Comparison of ENCODE assay signal across 18 cellular contexts in the genomic region with DNA sequence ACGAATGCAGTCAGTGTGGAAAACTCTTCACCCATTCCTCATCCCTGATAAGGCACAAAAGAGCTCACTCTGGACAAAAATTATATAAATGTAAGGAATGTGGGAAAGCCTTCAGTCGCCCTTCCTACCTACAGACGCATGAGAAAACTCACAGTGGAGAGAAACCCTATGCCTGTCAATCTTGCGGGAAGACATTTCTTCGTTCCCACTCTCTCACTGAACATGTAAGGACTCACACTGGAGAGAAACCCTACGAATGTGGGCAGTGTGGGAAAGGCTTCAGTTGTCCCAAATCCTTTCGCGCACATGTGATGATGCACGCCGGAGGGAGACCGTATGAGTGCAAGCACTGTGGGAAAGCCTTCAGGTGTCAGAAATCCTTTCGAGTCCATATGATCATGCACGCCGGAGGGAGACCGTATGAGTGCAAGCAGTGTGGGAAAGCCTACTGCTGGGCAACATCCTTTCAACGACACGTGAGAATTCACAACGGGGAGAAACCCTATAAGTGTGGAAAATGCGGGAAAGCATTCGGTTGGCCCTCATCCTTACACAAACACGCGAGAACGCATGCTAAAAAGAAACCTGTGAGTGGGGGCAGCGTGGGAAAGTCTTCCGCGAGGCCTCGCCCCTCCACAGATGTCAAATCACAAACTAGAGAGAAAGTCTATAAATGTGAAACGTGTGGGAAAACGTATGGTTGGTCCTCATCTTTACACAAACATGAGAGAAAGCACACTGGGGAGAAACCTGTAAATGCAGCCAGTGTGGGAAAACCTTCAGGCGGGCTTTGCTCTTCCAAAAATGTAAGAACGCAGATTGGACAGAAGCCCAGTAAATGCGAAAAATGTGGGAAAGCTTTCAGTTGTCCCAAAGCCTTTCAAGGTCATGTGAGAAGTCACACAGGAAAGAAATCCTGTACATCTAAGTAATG. TPM values are rescaled to one million over a fixed set of nuclear protein-coding genes. Genes with fewer than 3 reads are reported as not detected.
DNase-seq lines count a peak whose midpoint lies in the region; ATAC-seq, FAIRE-seq and TF ChIP-seq lines count a peak whose summit lies in the region.
"Had no signal": no experiment of that assay in that cellular context is flagged by ENCODE, and none has a peak within 500 bp of the region (broad histone marks: within the 10 kb centered on the region; RNA-seq: fewer than 3 reads in every experiment).

No MANE protein-coding gene starts in this region.

- BruUV-seq in GM12878 (replicated peaks; lab: Mats Ljungman, UMichigan), result no TSS peak

- H3K56ac ChIP-seq in H9 (ENCODE audit: insufficient read length, low read depth, low read length), result no peak overlapping the region

- H3K4me3 ChIP-seq in BLaER1 (peak overlapping the region; percentile 23; the same call in 1 of the 2 replicates), HUES48 (ENCODE audit: low read depth, low read length) (peak overlapping the region; percentile 13; the same call in 1 of the 2 replicates), GM12878 (no peak overlapping the region), liver (ENCODE audit: low read depth in 1 of 3, low read length in 3 of 3) (peak overlapping the region in 2 of 3 donors; percentile 8 to 20)
- H3K4me3 ChIP-seq: GM23338, HAP-1 had no signal

- H3K4me3 Mint-ChIP-seq in CD4-positive, alpha-beta T cell, result no peak overlapping the region
- no peak overlapping the region for H3K4me3 Mint-ChIP-seq in H9
- H3K4me3 Mint-ChIP-seq: CD4-positive, alpha-beta memory T cell; GM23338 had no signal

- no peak overlapping the region for H2BK20ac ChIP-seq in H9 (ENCODE audit: low read depth, low read length, poor library complexity, severe bottlenecking)

- no peak overlapping the region for H3K27ac ChIP-seq in BLaER1
- no peak overlapping the region for H3K27ac ChIP-seq in HUES48 (ENCODE audit: low read depth, low read length)
- H3K27ac ChIP-seq in GM12878 (ENCODE audit: control insufficient read depth, insufficient read depth), result no peak overlapping the region
- no peak overlapping the region for H3K27ac ChIP-seq in liver (ENCODE audit: low read depth in 1 of 2, low read length in 2 of 2)
- no peak overlapping the region for H3K27ac ChIP-seq in CD4-positive, alpha-beta T cell (ENCODE audit: low read depth, low read length)
- H3K27ac ChIP-seq in H9 (ENCODE audit: insufficient read length, low read depth, low read length), result no peak overlapping the region

- TF ChIP-seq EP300 in GM12878 (IDR thresholded peaks at IDR 0.05; ENCODE audit: borderline replicate concordance in 1 of 2, control insufficient read depth in 1 of 2, low read depth in 2 of 2, low read length in 2 of 2), result no peak

- H3K79me2 ChIP-seq in GM12878 (ENCODE audit: control insufficient read depth, insufficient read depth, low read length), result no peaks in the 10 kb centered on the region
- no peaks in the 10 kb centered on the region for H3K79me2 ChIP-seq in H9 (ENCODE audit: insufficient read depth, low read length)

- no peak overlapping the region for H3K4me2 ChIP-seq in BLaER1
- H3K4me2 ChIP-seq in GM12878 (ENCODE audit: control insufficient read depth, insufficient read depth), result no peak overlapping the region
- no peak overlapping the region for H3K4me2 ChIP-seq in H9 (ENCODE audit: insufficient read depth, insufficient read length, low read length)
- H3K4me2 ChIP-seq: GM23338 had no signal

- POLR2A ChIA-PET in GM12878 (lab: Charles Lee), result interaction anchor here (0.5 kb wide), 1 partner anchor 93 kb away, joined by 5 read pairs; no protein-coding TSS in a partner anchor
- POLR2A ChIA-PET in CD4-positive, alpha-beta T cell (lab: Charles Lee), result no interaction called here

- no peaks in the 10 kb centered on the region for H3K4me1 Mint-ChIP-seq in CD4-positive, alpha-beta T cell (ENCODE audit: low read depth)
- H3K4me1 Mint-ChIP-seq in H9, result no peaks in the 10 kb centered on the region
- H3K4me1 Mint-ChIP-seq: CD4-positive, alpha-beta memory T cell; GM23338 had no signal

- no peaks in the 10 kb centered on the region for H3K27me3 Mint-ChIP-seq in CD4-positive, alpha-beta T cell
- H3K27me3 Mint-ChIP-seq in H9 (ENCODE audit: low read depth), result no peaks in the 10 kb centered on the region; the same call in 1 of the 2 replicates
- H3K27me3 Mint-ChIP-seq: CD4-positive, alpha-beta memory T cell had no signal

- H3K4ac ChIP-seq in H9 (ENCODE audit: low read depth, low read length), result no peak overlapping the region

- H4K5ac ChIP-seq in H9 (ENCODE audit: insufficient read length, low read depth, low read length), result no peak overlapping the region

- H2BK120ac ChIP-seq in H9 (ENCODE audit: low read depth, low read length, poor library complexity, severe bottlenecking), result no peak overlapping the region

- H2BK15ac ChIP-seq in H9 (ENCODE audit: low read depth, low read length), result no peak overlapping the region

- H2AFZ ChIP-seq in GM12878 (ENCODE audit: control insufficient read depth, low read depth, low read length) (no peak overlapping the region), H9 (ENCODE audit: low read length) (no peak overlapping the region)
- H2AFZ ChIP-seq: GM23338 had no signal

- RAD21 ChIA-PET in GM12878 (lab: Charles Lee; ENCODE audit: unreplicated experiment), result no interaction called here

- no peak overlapping the region for H2BK12ac ChIP-seq in H9 (ENCODE audit: insufficient read length, low read depth, low read length)

- H3K23me2 ChIP-seq in H9 (ENCODE audit: insufficient read length, low read depth, low read length, poor library complexity, severe bottlenecking), result no peaks in the 10 kb centered on the region

- TF ChIP-seq CTCF in GM12878 (IDR thresholded peaks at IDR 0.05 in 2 of 3, conservative IDR thresholded peaks at IDR 0.05 in 1 of 3; ENCODE audit: control insufficient read depth in 2 of 3, extremely low read depth in 1 of 3, insufficient read depth in 1 of 3, low read depth in 3 of 3, low read length in 3 of 3) (no peak), liver (IDR thresholded peaks at IDR 0.05; ENCODE audit: low read depth, low read length, missing input control) (no peak), H9 (conservative IDR thresholded peaks at IDR 0.05) (no peak)
- TF ChIP-seq CTCF in CD4-positive, alpha-beta T cell (IDR thresholded peaks at IDR 0.05), result no peak

- no peak overlapping the region for H2BK5ac ChIP-seq in H9 (ENCODE audit: insufficient read length, low read length)

- no peaks in the 10 kb centered on the region for H4K20me1 ChIP-seq in BLaER1
- no peaks in the 10 kb centered on the region for H4K20me1 ChIP-seq in GM12878 (ENCODE audit: control insufficient read depth, insufficient read depth)
- H4K20me1 ChIP-seq in H9 (ENCODE audit: control insufficient read depth, insufficient read depth, insufficient read length), result no peaks in the 10 kb centered on the region

- SMC1A ChIA-PET in GM12878 (lab: Charles Lee; ENCODE audit: uncharacterized antibody, unreplicated experiment), result no interaction called here

- no peak overlapping the region for H3K14ac ChIP-seq in H9 (ENCODE audit: insufficient read depth, low read length)

- no peak overlapping the region for H3K18ac ChIP-seq in H9 (ENCODE audit: insufficient read length, low read depth, low read length)

- H3K9me3 ChIP-seq in BLaER1 (peaks cover 97% of the 10 kb centered on the region), HUES48 (ENCODE audit: control insufficient read depth, insufficient read depth, low read length) (peaks cover 48% of the 10 kb centered on the region), GM12878 (replicated peaks; ENCODE audit: control insufficient read depth, insufficient read depth, low read length) (peaks cover 8% of the 10 kb centered on the region; the same call in 2 of the 3 replicates), liver (ENCODE audit: control insufficient read depth in 4 of 4, low read length in 3 of 4) (peaks cover 8 to 27% (median 13%) of the 10 kb centered on the region in 4 donors), H9 (ENCODE audit: control insufficient read depth, low read depth, low read length) (peaks cover 33% of the 10 kb centered on the region)
- H3K9me3 ChIP-seq in CD4-positive, alpha-beta T cell (ENCODE audit: control insufficient read depth, low read length), result peaks cover 34% of the 10 kb centered on the region

- intact Hi-C loops in GM12878 (cut with micrococcal nuclease; ENCODE audit: unreplicated experiment), result no loop called here
- intact Hi-C loops in CD4-positive, alpha-beta T cell (cut with DNase I, micrococcal nuclease), result no loop called here
- intact Hi-C loops in sciatic nerve (cut with DNase I), result no loop called here

- H3K27ac Mint-ChIP-seq in CD4-positive, alpha-beta T cell, result no peak overlapping the region
- H3K27ac Mint-ChIP-seq in H9, result no peak overlapping the region
- H3K27ac Mint-ChIP-seq: CD4-positive, alpha-beta memory T cell; GM23338 had no signal

- no peak overlapping the region for H3K23ac ChIP-seq in H9 (ENCODE audit: insufficient read length, low read depth, low read length)

- H3K27me3 ChIP-seq in BLaER1, result no peaks in the 10 kb centered on the region
- H3K27me3 ChIP-seq in HUES48 (ENCODE audit: control insufficient read depth, insufficient read depth, low read length), result no peaks in the 10 kb centered on the region
- no peaks in the 10 kb centered on the region for H3K27me3 ChIP-seq in GM12878 (replicated peaks in 1 of 2; ENCODE audit: control insufficient read depth in 2 of 2, insufficient read depth in 2 of 2, low read length in 1 of 2)
- no peaks in the 10 kb centered on the region for H3K27me3 ChIP-seq in liver (ENCODE audit: control insufficient read depth in 4 of 4, insufficient read depth in 4 of 4, low read length in 3 of 4)
- H3K27me3 ChIP-seq in CD4-positive, alpha-beta T cell (ENCODE audit: control insufficient read depth, insufficient read depth, low read length), result no peaks in the 10 kb centered on the region
- no peaks in the 10 kb centered on the region for H3K27me3 ChIP-seq in H9 (ENCODE audit: insufficient read depth, low read length)

- DNase-seq in GM12878 (ENCODE audit: low read depth, low spot score) (no peak), EL (no peak), H9 (no peak), sciatic nerve (ENCODE audit: low spot score) (no peak)
- DNase-seq in CD4-positive, alpha-beta T cell, result no peak
- DNase-seq: 8988T; AML-193; C1 segment of cervical spinal cord; CD4-positive, alpha-beta memory T cell; DMS79; GDM1; Karpas-422 had no signal

- TF ChIP-seq RAD21 in GM12878 (IDR thresholded peaks at IDR 0.05; ENCODE audit: insufficient read depth, low read depth, low read length) (no peak), liver (IDR thresholded peaks at IDR 0.05) (no peak)

- FAIRE-seq in GM12878 (lab: Jason Lieb, UNC), result no peak
- FAIRE-seq: GM18507 had no signal

- WGBS in GM12878 (ENCODE audit: insufficient coverage, insufficient replicate concordance, low lambda C conversion rate, missing lambda C conversion rate), result 75% methylated on average over 32 of the region's 32 CpGs
- 87% methylated on average over 32 of the region's 32 CpGs for WGBS in liver
- no CpG with 5 or more reads among the region's 32 CpGs for WGBS in H9 (ENCODE audit: extremely low coverage, insufficient read length, low lambda C conversion rate)

- no peaks in the 10 kb centered on the region for H3K79me1 ChIP-seq in H9 (ENCODE audit: insufficient read depth, low read depth, low read length, poor library complexity, severe bottlenecking)

- H3K36me3 ChIP-seq in BLaER1, result no peaks in the 10 kb centered on the region
- no peaks in the 10 kb centered on the region for H3K36me3 ChIP-seq in HUES48 (ENCODE audit: control insufficient read depth, insufficient read depth, low read length)
- H3K36me3 ChIP-seq in GM12878 (ENCODE audit: control insufficient read depth in 2 of 2, insufficient read depth in 2 of 2, low read length in 1 of 2), result no peaks in the 10 kb centered on the region
- H3K36me3 ChIP-seq in liver (ENCODE audit: control insufficient read depth in 4 of 4, insufficient read depth in 3 of 4, low read depth in 1 of 4, low read length in 3 of 4), result no peaks in the 10 kb centered on the region
- H3K36me3 ChIP-seq: HAP-1 had no signal

- H2AK5ac ChIP-seq in H9 (ENCODE audit: insufficient read length, low read length), result no peak overlapping the region

- CTCF ChIA-PET in GM12878 (lab: Yijun Ruan, JAX), result no interaction called here
- CTCF ChIA-PET in CD4-positive, alpha-beta T cell (lab: Charles Lee), result no interaction called here

- peaks cover 10% of the 10 kb centered on the region; the same call in 1 of the 2 replicates for H3K4me1 ChIP-seq in BLaER1
- H3K4me1 ChIP-seq in HUES48 (ENCODE audit: control insufficient read depth, insufficient read depth, low read length), result no peaks in the 10 kb centered on the region
- no peaks in the 10 kb centered on the region for H3K4me1 ChIP-seq in GM12878 (ENCODE audit: control insufficient read depth, insufficient read depth, low read length)
- no peaks in the 10 kb centered on the region for H3K4me1 ChIP-seq in liver (ENCODE audit: control insufficient read depth in 4 of 4, insufficient read depth in 4 of 4, low read length in 3 of 4)
- H3K4me1 ChIP-seq in H9 (ENCODE audit: insufficient read depth, low read length), result no peaks in the 10 kb centered on the region
- H3K4me1 ChIP-seq: HAP-1 had no signal

- in situ Hi-C loops in GM12878 (cut with MboI), result no loop called here

- no peak overlapping the region for H4K91ac ChIP-seq in H9 (ENCODE audit: insufficient read length, low read depth, low read length)

- H3K9me3 Mint-ChIP-seq in CD4-positive, alpha-beta T cell, result no peaks in the 10 kb centered on the region
- H3K9me3 Mint-ChIP-seq in H9, result peaks cover 68 to 74% of the 10 kb centered on the region in 2 experiments

- TF ChIP-seq POLR2A in GM12878 (IDR thresholded peaks at IDR 0.05; ENCODE audit: low read depth, low read length), result no peak

- no peak overlapping the region for H4K8ac ChIP-seq in H9 (replicated peaks; ENCODE audit: insufficient read length, low read depth, low read length)

- no peak overlapping the region for H3K9ac ChIP-seq in BLaER1
- H3K9ac ChIP-seq in HUES48 (ENCODE audit: low read depth, low read length), result no peak overlapping the region
- no peak overlapping the region for H3K9ac ChIP-seq in GM12878 (ENCODE audit: control insufficient read depth, insufficient read depth, low read length)
- H3K9ac ChIP-seq in liver (ENCODE audit: low read depth in 1 of 2, low read length in 2 of 2), result no peak overlapping the region
- H3K9ac ChIP-seq in H9 (ENCODE audit: extremely low read depth, insufficient read length, low read length), result no peak overlapping the region

- no peaks in the 10 kb centered on the region for H3K36me3 Mint-ChIP-seq in CD4-positive, alpha-beta T cell (ENCODE audit: low read depth)
- peaks cover 10 to 18% (median 10%) of the 10 kb centered on the region in 3 experiments; a peak in 6 of 7 replicates for H3K36me3 Mint-ChIP-seq in H9 (ENCODE audit: insufficient read depth in 1 of 3, low read depth in 3 of 3)
- H3K36me3 Mint-ChIP-seq: CD4-positive, alpha-beta memory T cell had no signal

- no peak overlapping the region for H3T11ph ChIP-seq in H9 (ENCODE audit: low read length)

- ATAC-seq in GM12878 (no peak), sciatic nerve (no peak)
- no peak for ATAC-seq in CD4-positive, alpha-beta T cell (ENCODE audit: poor library complexity)
- ATAC-seq: GM23338 had no signal

RNA-seq across cellular contexts. Expression of gene ZNF556, which starts 10.5 kb away (rescaled TPM):
- total RNA-seq in GM12878 (2013; cell fraction: nucleolus; rRNA removed), result not detected in 2 replicates
- total RNA-seq in GM12878 (2014; rRNA removed) (not detected in 2 replicates), GM12878 (2014; rRNA removed; fragmentation: Illumina TruSeq; extraction: Trizol) (not detected in 2 replicates), GM12878 (2021) (not detected in 2 replicates), liver (under 1 TPM in 1 of 2 donors, not detected in 1; 0.08 TPM), H9 (2021) (not detected in 2 replicates), sciatic nerve (0.80 TPM)
- polyA plus RNA-seq in GM12878 (2011; ENCODE audit: low read depth), result not detected
- polyA plus RNA-seq in GM12878 (2011; rRNA removed) (not detected in 2 replicates), GM12878 (2014; fragmentation: Illumina TruSeq; extraction: Trizol) (0.25 TPM in 1 of 2 replicates, not detected in the other), GM12878 (2014; fragmentation: Nextera tagmentation; extraction: Ambion mirVana) (not detected), GM12878 (2014; rRNA removed) (not detected in 2 replicates), GM12878 (2016; fragmentation: Nextera tagmentation; extraction: Ambion mirVana) (not detected), liver (not detected)
- not detected in 2 replicates for polyA plus RNA-seq in GM12878 (2011; cell fraction: cytosol; rRNA removed)
- not detected in 2 replicates for polyA plus RNA-seq in GM12878 (2011; cell fraction: nucleus; rRNA removed)
- not detected in 2 replicates for polyA plus RNA-seq in GM12878 (2012)
- polyA minus RNA-seq in GM12878 (2011; rRNA and poly(A)+ RNA removed), result not detected in 2 replicates
- polyA minus RNA-seq in GM12878 (2011; cell fraction: cytosol; rRNA and poly(A)+ RNA removed), result not detected in 2 replicates
- not detected in 2 replicates for polyA minus RNA-seq in GM12878 (2011; cell fraction: nucleus; rRNA and poly(A)+ RNA removed)
- total RNA-seq in CD4-positive, alpha-beta T cell, result not detected
- total RNA-seq: CD4-positive, alpha-beta memory T cell; GM23338 had no signal
- polyA plus RNA-seq: CD4-positive, alpha-beta memory T cell; GM23338 had no signal

RNA-seq across cellular contexts. Expression of gene ZNF57, which starts 23.1 kb away (rescaled TPM):
- total RNA-seq in GM12878 (2013; cell fraction: nucleolus; rRNA removed), result 8.2 and 9.9 TPM in 2 replicates
- total RNA-seq in GM12878 (2014; rRNA removed), result 6.2 and 7.6 TPM in 2 replicates
- total RNA-seq in GM12878 (2014; rRNA removed; fragmentation: Illumina TruSeq; extraction: Trizol), result 7.6 and 8.9 TPM in 2 replicates
- total RNA-seq in GM12878 (2021), result 5.2 and 5.5 TPM in 2 replicates
- polyA plus RNA-seq in GM12878 (2011; ENCODE audit: low read depth), result 4.5 TPM
- 5.6 and 5.7 TPM in 2 replicates for polyA plus RNA-seq in GM12878 (2011; rRNA removed)
- 3.5 and 3.8 TPM in 2 replicates for polyA plus RNA-seq in GM12878 (2011; cell fraction: cytosol; rRNA removed)
- polyA plus RNA-seq in GM12878 (2011; cell fraction: nucleus; rRNA removed), result 4.7 and 4.9 TPM in 2 replicates
- polyA plus RNA-seq in GM12878 (2012), result 3.8 and 5.7 TPM in 2 replicates
- 6.9 and 7.6 TPM in 2 replicates for polyA plus RNA-seq in GM12878 (2014; fragmentation: Illumina TruSeq; extraction: Trizol)
- polyA plus RNA-seq in GM12878 (2014; fragmentation: Nextera tagmentation; extraction: Ambion mirVana), result 1 to 10 TPM; 2.7 to 3.0 TPM
- 3.9 and 4.4 TPM in 2 replicates for polyA plus RNA-seq in GM12878 (2014; rRNA removed)
- 1 to 10 TPM; 6.0 to 6.7 TPM for polyA plus RNA-seq in GM12878 (2016; fragmentation: Nextera tagmentation; extraction: Ambion mirVana)
- 7.9 and 9.9 TPM in 2 replicates for polyA minus RNA-seq in GM12878 (2011; rRNA and poly(A)+ RNA removed)
- 3.3 and 4.3 TPM in 2 replicates for polyA minus RNA-seq in GM12878 (2011; cell fraction: cytosol; rRNA and poly(A)+ RNA removed)
- 1.8 and 2.4 TPM in 2 replicates for polyA minus RNA-seq in GM12878 (2011; cell fraction: nucleus; rRNA and poly(A)+ RNA removed)
- 1 to 10 TPM; 1.4 to 2.8 TPM for total RNA-seq in liver
- polyA plus RNA-seq in liver, result 1 to 10 TPM; 1.3 to 2.1 TPM
- under 1 TPM; 0.47 to 0.82 TPM for total RNA-seq in CD4-positive, alpha-beta T cell
- 7.8 and 8.8 TPM in 2 replicates for total RNA-seq in H9 (2021)
- total RNA-seq in sciatic nerve, result 3.1 TPM

RNA-seq across cellular contexts. Expression of gene ZNF555, which starts 36.4 kb away (rescaled TPM):
- total RNA-seq in GM12878 (2013; cell fraction: nucleolus; rRNA removed), result 5.0 and 5.1 TPM in 2 replicates
- 0.62 and 0.71 TPM in 2 replicates for total RNA-seq in GM12878 (2014; rRNA removed)
- total RNA-seq in GM12878 (2014; rRNA removed; fragmentation: Illumina TruSeq; extraction: Trizol), result 1.6 and 1.7 TPM in 2 replicates
- total RNA-seq in GM12878 (2021), result 0.90 and 1.2 TPM in 2 replicates
- polyA plus RNA-seq in GM12878 (2011; ENCODE audit: low read depth), result 1.2 TPM
- polyA plus RNA-seq in GM12878 (2011; rRNA removed), result 1.9 and 2.8 TPM in 2 replicates
- polyA plus RNA-seq in GM12878 (2011; cell fraction: cytosol; rRNA removed), result 0.70 and 0.82 TPM in 2 replicates
- polyA plus RNA-seq in GM12878 (2011; cell fraction: nucleus; rRNA removed), result 1.1 and 1.2 TPM in 2 replicates
- 1.7 and 2.3 TPM in 2 replicates for polyA plus RNA-seq in GM12878 (2012)
- polyA plus RNA-seq in GM12878 (2014; fragmentation: Illumina TruSeq; extraction: Trizol), result 1.3 and 1.5 TPM in 2 replicates
- 1 to 10 TPM in 1 of 2 experiments, under 1 TPM in 1; 0.68 to 1.7 TPM for polyA plus RNA-seq in GM12878 (2014; fragmentation: Nextera tagmentation; extraction: Ambion mirVana)
- polyA plus RNA-seq in GM12878 (2014; rRNA removed), result 0.58 and 1.0 TPM in 2 replicates
- 1 to 10 TPM; 1.2 to 1.4 TPM for polyA plus RNA-seq in GM12878 (2016; fragmentation: Nextera tagmentation; extraction: Ambion mirVana)
- polyA minus RNA-seq in GM12878 (2011; rRNA and poly(A)+ RNA removed), result 1.8 and 2.6 TPM in 2 replicates
- 0.80 and 0.83 TPM in 2 replicates for polyA minus RNA-seq in GM12878 (2011; cell fraction: cytosol; rRNA and poly(A)+ RNA removed)
- polyA minus RNA-seq in GM12878 (2011; cell fraction: nucleus; rRNA and poly(A)+ RNA removed), result 0.60 and 0.86 TPM in 2 replicates
- 1 to 10 TPM; 2.4 to 2.8 TPM for total RNA-seq in liver
- polyA plus RNA-seq in liver, result 1 to 10 TPM; 1.3 to 2.0 TPM
- 1 to 10 TPM; 2.3 to 2.4 TPM for total RNA-seq in CD4-positive, alpha-beta T cell
- 7.5 and 7.8 TPM in 2 replicates for total RNA-seq in H9 (2021)
- 10.3 TPM for total RNA-seq in sciatic nerve

RNA-seq across cellular contexts. Expression of gene ZNF554, which starts 58.0 kb away (rescaled TPM):
- 7.0 and 7.1 TPM in 2 replicates for total RNA-seq in GM12878 (2013; cell fraction: nucleolus; rRNA removed)
- total RNA-seq in GM12878 (2014; rRNA removed) (1.7 and 2.1 TPM in 2 replicates), GM12878 (2014; rRNA removed; fragmentation: Illumina TruSeq; extraction: Trizol) (1.5 and 1.8 TPM in 2 replicates), GM12878 (2021) (1.7 TPM in 2 replicates), liver (1 to 10 TPM; 2.7 to 3.3 TPM), H9 (2021) (5.9 and 6.6 TPM in 2 replicates), sciatic nerve (7.2 TPM)
- polyA plus RNA-seq in GM12878 (2011; ENCODE audit: low read depth), result 0.98 TPM
- polyA plus RNA-seq in GM12878 (2011; rRNA removed) (1.3 and 1.7 TPM in 2 replicates), GM12878 (2014; fragmentation: Illumina TruSeq; extraction: Trizol) (1.2 and 1.4 TPM in 2 replicates), GM12878 (2014; fragmentation: Nextera tagmentation; extraction: Ambion mirVana) (under 1 TPM; 0.19 to 0.38 TPM), GM12878 (2014; rRNA removed) (0.96 and 1.3 TPM in 2 replicates), GM12878 (2016; fragmentation: Nextera tagmentation; extraction: Ambion mirVana) (1 to 10 TPM; 1.2 to 1.4 TPM), liver (1 to 10 TPM in 1 of 2 donors, under 1 TPM in 1; 0.94 to 1.5 TPM)
- polyA plus RNA-seq in GM12878 (2011; cell fraction: cytosol; rRNA removed), result 1.1 and 1.2 TPM in 2 replicates
- polyA plus RNA-seq in GM12878 (2011; cell fraction: nucleus; rRNA removed), result 1.1 TPM in 2 replicates
- 1.1 and 1.4 TPM in 2 replicates for polyA plus RNA-seq in GM12878 (2012)
- polyA minus RNA-seq in GM12878 (2011; rRNA and poly(A)+ RNA removed), result 1.3 and 1.6 TPM in 2 replicates
- polyA minus RNA-seq in GM12878 (2011; cell fraction: cytosol; rRNA and poly(A)+ RNA removed), result 0.94 and 1.6 TPM in 2 replicates
- 0.48 and 0.77 TPM in 2 replicates for polyA minus RNA-seq in GM12878 (2011; cell fraction: nucleus; rRNA and poly(A)+ RNA removed)
- total RNA-seq in CD4-positive, alpha-beta T cell, result 1 to 10 TPM; 3.5 to 3.6 TPM
